1 cellular context compared by ENCODE assay signal in genomic region chr7:144098776-144099175, GRCh38.
TF ChIP-seq lines count a peak whose summit lies in the region.

No MANE protein-coding gene starts in this region.

TF ChIP-seq in K562, 482 proteins besides CTCF, POLR2A, EP300 and RAD21:
- TF ChIP-seq, protein P1, sequence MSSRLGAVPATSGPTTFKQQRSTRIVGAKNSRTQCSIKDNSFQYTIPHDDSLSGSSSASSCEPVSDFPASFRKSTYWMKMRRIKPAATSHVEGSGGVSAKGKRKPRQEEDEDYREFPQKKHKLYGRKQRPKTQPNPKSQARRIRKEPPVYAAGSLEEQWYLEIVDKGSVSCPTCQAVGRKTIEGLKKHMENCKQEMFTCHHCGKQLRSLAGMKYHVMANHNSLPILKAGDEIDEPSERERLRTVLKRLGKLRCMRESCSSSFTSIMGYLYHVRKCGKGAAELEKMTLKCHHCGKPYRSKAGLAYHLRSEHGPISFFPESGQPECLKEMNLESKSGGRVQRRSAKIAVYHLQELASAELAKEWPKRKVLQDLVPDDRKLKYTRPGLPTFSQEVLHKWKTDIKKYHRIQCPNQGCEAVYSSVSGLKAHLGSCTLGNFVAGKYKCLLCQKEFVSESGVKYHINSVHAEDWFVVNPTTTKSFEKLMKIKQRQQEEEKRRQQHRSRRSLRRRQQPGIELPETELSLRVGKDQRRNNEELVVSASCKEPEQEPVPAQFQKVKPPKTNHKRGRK (tag; IDR thresholded peaks at IDR 0.05), result peak; percentile 92
- TF ChIP-seq TBL1XR1 (IDR thresholded peaks at IDR 0.05; ENCODE audit: low read length in 2 of 2), result no peak
- no peak for TF ChIP-seq TCF3 (CRISPR knock-in tag; IDR thresholded peaks at IDR 0.05)
- 0 out of 2 replicates have a peak, but pooled peaks have one; percentile 29 for TF ChIP-seq CHAMP1 (IDR thresholded peaks at IDR 0.05)
TF ChIP-seq in K562: peak in this region for 2.
